ENCODE assay signal across 1 cellular context in genomic region chr6:28213213-28213523, GRCh38.
TF ChIP-seq lines count a peak whose summit lies in the region.

No MANE protein-coding gene starts in this region.

TF ChIP-seq in endothelial cell of umbilical vein, 7 proteins besides CTCF, POLR2A, EP300 and RAD21:
- TF ChIP-seq EZH2 (IDR thresholded peaks at IDR 0.05; ENCODE audit: borderline replicate concordance, low read depth, low read length, severe bottlenecking) (no peak), MYC (IDR thresholded peaks at IDR 0.05; ENCODE audit: low read depth, low read length) (no peak)
